8 cellular contexts compared by ENCODE assay signal in genomic region chr9:124110307-124110915, GRCh38.
DNase-seq lines count a peak whose midpoint lies in the region; ATAC-seq lines count a peak whose summit lies in the region.

No MANE protein-coding gene starts in this region.

- DNase-seq in activated naive CD4-positive, alpha-beta T cell treated with Interleukin-2 at 50 U/mL for 16 hours = peak; percentile 36
- DNase-seq in activated naive CD4-positive, alpha-beta T cell (lab: John Stamatoyannopoulos, UW) = no peak
- DNase-seq in SW480 (ENCODE audit: low spot score) (peak; percentile 47), dermis microvascular lymphatic vessel endothelial cell (ENCODE audit: low read depth in 2 of 2) (peak; percentile 45 to 76), midbrain (lab: John Stamatoyannopoulos, UW) (peak; percentile 50), SHP77 treated with DMSO at 0.1 percent for 48 hours (lab: John Stamatoyannopoulos, UW) (no peak)

- ATAC-seq in HG03520 (IDR thresholded peaks at IDR 0.05; ENCODE audit: unreplicated experiment) = no peak
- no peak for ATAC-seq in GM21723 (IDR thresholded peaks at IDR 0.05; ENCODE audit: unreplicated experiment)

Comparison
In these comparisons a context has a peak if more than half of its experiments do, and no peak if none do; other contexts are left out.
1. DNase-seq: peak in activated naive CD4-positive, alpha-beta T cell treated with Interleukin-2 at 50 U/mL for 16 hours (single experiment), SW480 (single experiment), dermis microvascular lymphatic vessel endothelial cell (2 of 2) and midbrain (single experiment); none in activated naive CD4-positive, alpha-beta T cell (0 of 4) and SHP77 treated with DMSO at 0.1 percent for 48 hours (single experiment).